ENCODE assay signal across 7 cellular contexts in the genomic region with DNA sequence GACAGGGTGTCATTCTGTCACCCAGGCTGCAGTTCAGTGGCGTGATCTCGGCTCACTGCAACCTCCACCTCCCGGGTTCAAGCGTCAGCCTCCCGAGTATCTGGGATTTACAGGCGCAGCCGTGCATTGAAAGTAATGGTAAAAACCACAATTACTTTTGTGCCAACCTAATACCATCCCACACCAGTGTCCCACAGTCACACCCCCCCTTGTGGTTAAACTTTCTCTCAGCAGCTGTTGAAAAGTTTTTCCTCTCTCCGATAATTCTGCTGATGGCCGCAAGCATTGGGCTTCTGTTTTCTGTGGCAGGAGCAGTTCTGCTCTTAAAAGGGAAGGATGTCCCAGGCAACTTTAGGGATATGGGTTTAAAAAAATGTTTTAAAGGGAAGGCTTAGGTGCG. TPM values are rescaled to one million over a fixed set of nuclear protein-coding genes. Genes with fewer than 3 reads are reported as not detected.
A peak's percentile ranks its signal among the peaks of the same experiment; 100 is the strongest.
DNase-seq lines count a peak whose midpoint lies in the region; ATAC-seq, FAIRE-seq and TF ChIP-seq lines count a peak whose summit lies in the region.

No MANE protein-coding gene starts in this region.

- H3K36me3 Mint-ChIP-seq in T-helper 2 cell treated with Interferon-gamma antibody and Interleukin-4, amounts not matched to agents 5 μg/mL and 100 μg/mL, for 36 hours (ENCODE audit: low read depth), result peaks cover 8% of the 10 kb centered on the region

- H3K23ac ChIP-seq in mesendoderm (ENCODE audit: low read length), result no peak overlapping the region

- no peak overlapping the region for H4K8ac ChIP-seq in mesendoderm (ENCODE audit: low read depth, low read length)

- H3K4me3 Mint-ChIP-seq in stimulated activated naive CD8-positive, alpha-beta T cell treated with anti-CD3 and anti-CD28 coated beads, Interleukin-15, amount 100 ng/mL, for 72 hours, result no peak overlapping the region
- H3K4me3 Mint-ChIP-seq in T-helper 2 cell treated with Interferon-gamma antibody and Interleukin-4, amounts not matched to agents 5 μg/mL and 100 μg/mL, for 36 hours, result no peak overlapping the region

- H4K5ac ChIP-seq in mesendoderm (ENCODE audit: low read length), result no peak overlapping the region

- no peak overlapping the region for H2BK5ac ChIP-seq in mesendoderm (ENCODE audit: low read length)

- H3K36me3 ChIP-seq in bronchial epithelial cell (ENCODE audit: control insufficient read depth, insufficient read depth, low read length) (no peaks in the 10 kb centered on the region), mesendoderm (ENCODE audit: control insufficient read depth, insufficient read depth, low read length) (no peaks in the 10 kb centered on the region)

- H2AK5ac ChIP-seq in mesendoderm (ENCODE audit: low read length), result no peak overlapping the region

- peaks cover 27% of the 10 kb centered on the region for H3K4me1 Mint-ChIP-seq in stimulated activated naive CD8-positive, alpha-beta T cell treated with anti-CD3 and anti-CD28 coated beads, Interleukin-15, amount 100 ng/mL, for 72 hours
- H3K4me1 Mint-ChIP-seq in T-helper 2 cell treated with Interferon-gamma antibody and Interleukin-4, amounts not matched to agents 5 μg/mL and 100 μg/mL, for 36 hours (ENCODE audit: low read depth), result peaks cover 14% of the 10 kb centered on the region

- H3K18ac ChIP-seq in mesendoderm (ENCODE audit: low read length), result no peak overlapping the region

- WGBS in mesendoderm (ENCODE audit: extremely low coverage, insufficient coverage, low lambda C conversion rate), result no CpG with 5 or more reads among the region's 10 CpGs

- DNase-seq in GF-D8 (lab: John Stamatoyannopoulos, UW), result peak; percentile 72
- peak; percentile 90 for DNase-seq in MV-4-11 (lab: John Stamatoyannopoulos, UW)
- peak; percentile 45 for DNase-seq in bronchial epithelial cell (ENCODE audit: low read depth)
- peak; percentile 68 for DNase-seq in mesendoderm
- no peak for DNase-seq in stimulated activated naive CD8-positive, alpha-beta T cell treated with anti-CD3 and anti-CD28 coated beads, Interleukin-15, amount 100 ng/mL, for 72 hours
- no peak for DNase-seq in hippocampal formation (lab: John Stamatoyannopoulos, UW)
- no peak for DNase-seq in T-helper 2 cell treated with Interferon-gamma antibody and Interleukin-4, amounts not matched to agents 5 μg/mL and 100 μg/mL, for 36 hours (ENCODE audit: low spot score)

- no peak for FAIRE-seq in bronchial epithelial cell (lab: Jason Lieb, UNC)

- TF ChIP-seq CTCF in bronchial epithelial cell (IDR thresholded peaks at IDR 0.05; ENCODE audit: insufficient read depth, low read length, severe bottlenecking), result peak; percentile 54

- no peak overlapping the region for H3K4me2 ChIP-seq in mesendoderm (ENCODE audit: low read length)

- H3K27ac Mint-ChIP-seq in stimulated activated naive CD8-positive, alpha-beta T cell treated with anti-CD3 and anti-CD28 coated beads, Interleukin-15, amount 100 ng/mL, for 72 hours, result peak overlapping the region in 1 of 2 donors; percentile 86
- H3K27ac Mint-ChIP-seq in T-helper 2 cell treated with Interferon-gamma antibody and Interleukin-4, amounts not matched to agents 5 μg/mL and 100 μg/mL, for 36 hours, result no peak overlapping the region

- H3K79me2 ChIP-seq in mesendoderm (ENCODE audit: control insufficient read depth, insufficient read depth, low read length), result no peaks in the 10 kb centered on the region

- no peaks in the 10 kb centered on the region for H3K27me3 ChIP-seq in bronchial epithelial cell (ENCODE audit: control insufficient read depth, insufficient read depth, low read length)
- no peaks in the 10 kb centered on the region for H3K27me3 ChIP-seq in mesendoderm (ENCODE audit: insufficient read depth, low read length, poor library complexity)

- H3K9ac ChIP-seq in mesendoderm (ENCODE audit: low read length), result no peak overlapping the region

- no peak overlapping the region for H3K27ac ChIP-seq in mesendoderm (ENCODE audit: low read depth, low read length)

- H3K9me3 Mint-ChIP-seq in stimulated activated naive CD8-positive, alpha-beta T cell treated with anti-CD3 and anti-CD28 coated beads, Interleukin-15, amount 100 ng/mL, for 72 hours, result no peaks in the 10 kb centered on the region
- no peaks in the 10 kb centered on the region for H3K9me3 Mint-ChIP-seq in T-helper 2 cell treated with Interferon-gamma antibody and Interleukin-4, amounts not matched to agents 5 μg/mL and 100 μg/mL, for 36 hours

- H3K4ac ChIP-seq in mesendoderm (ENCODE audit: low read depth, low read length), result no peak overlapping the region

- H3K56ac ChIP-seq in mesendoderm (ENCODE audit: low read length), result no peak overlapping the region

- peaks cover 17% of the 10 kb centered on the region for H3K27me3 Mint-ChIP-seq in stimulated activated naive CD8-positive, alpha-beta T cell treated with anti-CD3 and anti-CD28 coated beads, Interleukin-15, amount 100 ng/mL, for 72 hours
- H3K27me3 Mint-ChIP-seq in T-helper 2 cell treated with Interferon-gamma antibody and Interleukin-4, amounts not matched to agents 5 μg/mL and 100 μg/mL, for 36 hours (ENCODE audit: low read depth), result peaks cover 2% of the 10 kb centered on the region

- H2BK15ac ChIP-seq in mesendoderm (replicated peaks; ENCODE audit: low read depth), result no peak overlapping the region

- H3K79me1 ChIP-seq in mesendoderm (ENCODE audit: low read length), result no peaks in the 10 kb centered on the region

- H3K4me1 ChIP-seq in mesendoderm (ENCODE audit: control insufficient read depth, low read depth, low read length), result no peaks in the 10 kb centered on the region

- no peak for ATAC-seq in stimulated activated naive CD8-positive, alpha-beta T cell treated with anti-CD3 and anti-CD28 coated beads, Interleukin-15, amount 100 ng/mL, for 72 hours

- no peak overlapping the region for H2BK120ac ChIP-seq in mesendoderm (ENCODE audit: low read depth, low read length)

- H3K4me3 ChIP-seq in bronchial epithelial cell (ENCODE audit: low read depth, low read length), result no peak overlapping the region
- no peak overlapping the region for H3K4me3 ChIP-seq in mesendoderm (ENCODE audit: low read length)

RNA-seq across cellular contexts. Expression of a gene that starts 6.6 kb away (rescaled TPM):
- total RNA-seq in bronchial epithelial cell, result 0.26 and 1.8 TPM in 2 replicates
- 0.42 TPM for polyA plus RNA-seq in mesendoderm (2013, experiment 1 of 2)
- polyA plus RNA-seq in mesendoderm (2013, experiment 2 of 2), result 0.41 TPM

RNA-seq across cellular contexts. Expression of a gene that starts 29.0 kb away (rescaled TPM):
- total RNA-seq in bronchial epithelial cell, result 370 and 440 TPM in 2 replicates
- polyA plus RNA-seq in mesendoderm (2013, experiment 1 of 2), result 274 TPM
- 271 TPM for polyA plus RNA-seq in mesendoderm (2013, experiment 2 of 2)

RNA-seq across cellular contexts. Expression of a gene that starts 51.0 kb away (rescaled TPM):
- 12.4 and 15.6 TPM in 2 replicates for total RNA-seq in bronchial epithelial cell
- 70.5 TPM for polyA plus RNA-seq in mesendoderm (2013, experiment 1 of 2)
- polyA plus RNA-seq in mesendoderm (2013, experiment 2 of 2), result 73.3 TPM

Comparison
In these comparisons a context has a peak if more than half of its experiments do, and no peak if none do; other contexts are left out.
1. DNase-seq: peak in GF-D8 (single experiment), MV-4-11 (single experiment), bronchial epithelial cell (single experiment) and mesendoderm (single experiment); none in stimulated activated naive CD8-positive, alpha-beta T cell treated with anti-CD3 and anti-CD28 coated beads, Interleukin-15, amount 100 ng/mL, for 72 hours (0 of 2), hippocampal formation (0 of 2) and T-helper 2 cell treated with Interferon-gamma antibody and Interleukin-4, amounts not matched to agents 5 μg/mL and 100 μg/mL, for 36 hours (single experiment).